ENCODE assay signal across 1 cellular context in genomic region chr5:149358818-149359217, GRCh38.
TF ChIP-seq lines count a peak whose summit lies in the region.

No MANE protein-coding gene starts in this region.

TF ChIP-seq in GM12891, 5 proteins besides CTCF, POLR2A, EP300 and RAD21 (continued from another document):
- TF ChIP-seq POLR2AphosphoS5 (IDR thresholded peaks at IDR 0.05; ENCODE audit: low read depth, low read length) (no peak), TAF1 (IDR thresholded peaks at IDR 0.05; ENCODE audit: low read depth, low read length) (no peak), POU2F2 (IDR thresholded peaks at IDR 0.05; ENCODE audit: low read depth, low read length) (no peak), SPI1 (IDR thresholded peaks at IDR 0.05; ENCODE audit: low read depth, low read length) (no peak)
